In the genomic region with DNA sequence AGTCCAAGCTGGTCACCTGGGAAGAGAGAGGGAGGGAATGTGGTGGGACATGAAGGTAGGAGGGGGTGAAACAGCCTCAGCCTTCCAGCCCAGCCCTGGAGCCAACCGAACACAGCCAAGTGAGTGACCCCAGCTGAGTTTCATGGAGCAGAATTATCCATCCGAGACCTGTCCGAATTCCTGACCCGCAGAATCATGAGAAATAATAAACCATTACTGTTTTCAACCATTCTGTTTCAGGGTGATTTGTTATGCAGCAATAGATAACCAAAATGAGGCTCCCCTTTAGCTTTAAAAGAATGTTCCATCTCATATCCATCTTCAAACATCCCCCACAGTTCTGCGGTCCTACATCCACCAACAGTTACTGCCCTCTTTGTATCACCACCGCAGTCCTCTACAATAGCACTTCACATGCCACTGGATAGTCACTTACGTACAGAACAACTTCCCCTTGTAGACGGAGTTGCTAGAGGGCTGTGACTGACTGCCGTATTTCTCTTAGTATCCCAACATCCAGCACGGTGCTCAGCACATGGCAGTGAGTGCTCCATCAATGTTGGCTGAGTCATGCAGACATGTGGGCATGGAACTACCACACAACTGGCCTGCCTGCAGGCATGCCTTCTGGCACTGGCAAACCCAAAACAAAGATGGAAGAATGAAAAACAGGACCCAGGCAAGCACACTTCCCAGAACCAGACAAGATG, we compare ENCODE assay signal across 1 cellular context.
TF ChIP-seq lines count a peak whose summit lies in the region.

No MANE protein-coding gene starts in this region.

TF ChIP-seq in K562, 482 proteins besides CTCF, POLR2A, EP300 and RAD21 (continued from another document):
- TF ChIP-seq, protein P1, sequence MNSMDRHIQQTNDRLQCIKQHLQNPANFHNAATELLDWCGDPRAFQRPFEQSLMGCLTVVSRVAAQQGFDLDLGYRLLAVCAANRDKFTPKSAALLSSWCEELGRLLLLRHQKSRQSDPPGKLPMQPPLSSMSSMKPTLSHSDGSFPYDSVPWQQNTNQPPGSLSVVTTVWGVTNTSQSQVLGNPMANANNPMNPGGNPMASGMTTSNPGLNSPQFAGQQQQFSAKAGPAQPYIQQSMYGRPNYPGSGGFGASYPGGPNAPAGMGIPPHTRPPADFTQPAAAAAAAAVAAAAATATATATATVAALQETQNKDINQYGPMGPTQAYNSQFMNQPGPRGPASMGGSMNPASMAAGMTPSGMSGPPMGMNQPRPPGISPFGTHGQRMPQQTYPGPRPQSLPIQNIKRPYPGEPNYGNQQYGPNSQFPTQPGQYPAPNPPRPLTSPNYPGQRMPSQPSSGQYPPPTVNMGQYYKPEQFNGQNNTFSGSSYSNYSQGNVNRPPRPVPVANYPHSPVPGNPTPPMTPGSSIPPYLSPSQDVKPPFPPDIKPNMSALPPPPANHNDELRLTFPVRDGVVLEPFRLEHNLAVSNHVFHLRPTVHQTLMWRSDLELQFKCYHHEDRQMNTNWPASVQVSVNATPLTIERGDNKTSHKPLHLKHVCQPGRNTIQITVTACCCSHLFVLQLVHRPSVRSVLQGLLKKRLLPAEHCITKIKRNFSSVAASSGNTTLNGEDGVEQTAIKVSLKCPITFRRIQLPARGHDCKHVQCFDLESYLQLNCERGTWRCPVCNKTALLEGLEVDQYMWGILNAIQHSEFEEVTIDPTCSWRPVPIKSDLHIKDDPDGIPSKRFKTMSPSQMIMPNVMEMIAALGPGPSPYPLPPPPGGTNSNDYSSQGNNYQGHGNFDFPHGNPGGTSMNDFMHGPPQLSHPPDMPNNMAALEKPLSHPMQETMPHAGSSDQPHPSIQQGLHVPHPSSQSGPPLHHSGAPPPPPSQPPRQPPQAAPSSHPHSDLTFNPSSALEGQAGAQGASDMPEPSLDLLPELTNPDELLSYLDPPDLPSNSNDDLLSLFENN (IDR thresholded peaks at IDR 0.05; ENCODE audit: low read depth in 2 of 2, low read length in 2 of 2) = no peak
- TF ChIP-seq ZNF263 (CRISPR knock-in tag; IDR thresholded peaks at IDR 0.05; ENCODE audit: borderline replicate concordance) = peak; percentile 37; the same call in 1 of the 2 replicates
- TF ChIP-seq, protein P2, sequence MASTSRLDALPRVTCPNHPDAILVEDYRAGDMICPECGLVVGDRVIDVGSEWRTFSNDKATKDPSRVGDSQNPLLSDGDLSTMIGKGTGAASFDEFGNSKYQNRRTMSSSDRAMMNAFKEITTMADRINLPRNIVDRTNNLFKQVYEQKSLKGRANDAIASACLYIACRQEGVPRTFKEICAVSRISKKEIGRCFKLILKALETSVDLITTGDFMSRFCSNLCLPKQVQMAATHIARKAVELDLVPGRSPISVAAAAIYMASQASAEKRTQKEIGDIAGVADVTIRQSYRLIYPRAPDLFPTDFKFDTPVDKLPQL (IDR thresholded peaks at IDR 0.05; ENCODE audit: extremely low read depth, insufficient read length) = no peak
- TF ChIP-seq XRCC5 (IDR thresholded peaks at IDR 0.05; ENCODE audit: low read depth, low read length) = no peak
- TF ChIP-seq, protein P3, sequence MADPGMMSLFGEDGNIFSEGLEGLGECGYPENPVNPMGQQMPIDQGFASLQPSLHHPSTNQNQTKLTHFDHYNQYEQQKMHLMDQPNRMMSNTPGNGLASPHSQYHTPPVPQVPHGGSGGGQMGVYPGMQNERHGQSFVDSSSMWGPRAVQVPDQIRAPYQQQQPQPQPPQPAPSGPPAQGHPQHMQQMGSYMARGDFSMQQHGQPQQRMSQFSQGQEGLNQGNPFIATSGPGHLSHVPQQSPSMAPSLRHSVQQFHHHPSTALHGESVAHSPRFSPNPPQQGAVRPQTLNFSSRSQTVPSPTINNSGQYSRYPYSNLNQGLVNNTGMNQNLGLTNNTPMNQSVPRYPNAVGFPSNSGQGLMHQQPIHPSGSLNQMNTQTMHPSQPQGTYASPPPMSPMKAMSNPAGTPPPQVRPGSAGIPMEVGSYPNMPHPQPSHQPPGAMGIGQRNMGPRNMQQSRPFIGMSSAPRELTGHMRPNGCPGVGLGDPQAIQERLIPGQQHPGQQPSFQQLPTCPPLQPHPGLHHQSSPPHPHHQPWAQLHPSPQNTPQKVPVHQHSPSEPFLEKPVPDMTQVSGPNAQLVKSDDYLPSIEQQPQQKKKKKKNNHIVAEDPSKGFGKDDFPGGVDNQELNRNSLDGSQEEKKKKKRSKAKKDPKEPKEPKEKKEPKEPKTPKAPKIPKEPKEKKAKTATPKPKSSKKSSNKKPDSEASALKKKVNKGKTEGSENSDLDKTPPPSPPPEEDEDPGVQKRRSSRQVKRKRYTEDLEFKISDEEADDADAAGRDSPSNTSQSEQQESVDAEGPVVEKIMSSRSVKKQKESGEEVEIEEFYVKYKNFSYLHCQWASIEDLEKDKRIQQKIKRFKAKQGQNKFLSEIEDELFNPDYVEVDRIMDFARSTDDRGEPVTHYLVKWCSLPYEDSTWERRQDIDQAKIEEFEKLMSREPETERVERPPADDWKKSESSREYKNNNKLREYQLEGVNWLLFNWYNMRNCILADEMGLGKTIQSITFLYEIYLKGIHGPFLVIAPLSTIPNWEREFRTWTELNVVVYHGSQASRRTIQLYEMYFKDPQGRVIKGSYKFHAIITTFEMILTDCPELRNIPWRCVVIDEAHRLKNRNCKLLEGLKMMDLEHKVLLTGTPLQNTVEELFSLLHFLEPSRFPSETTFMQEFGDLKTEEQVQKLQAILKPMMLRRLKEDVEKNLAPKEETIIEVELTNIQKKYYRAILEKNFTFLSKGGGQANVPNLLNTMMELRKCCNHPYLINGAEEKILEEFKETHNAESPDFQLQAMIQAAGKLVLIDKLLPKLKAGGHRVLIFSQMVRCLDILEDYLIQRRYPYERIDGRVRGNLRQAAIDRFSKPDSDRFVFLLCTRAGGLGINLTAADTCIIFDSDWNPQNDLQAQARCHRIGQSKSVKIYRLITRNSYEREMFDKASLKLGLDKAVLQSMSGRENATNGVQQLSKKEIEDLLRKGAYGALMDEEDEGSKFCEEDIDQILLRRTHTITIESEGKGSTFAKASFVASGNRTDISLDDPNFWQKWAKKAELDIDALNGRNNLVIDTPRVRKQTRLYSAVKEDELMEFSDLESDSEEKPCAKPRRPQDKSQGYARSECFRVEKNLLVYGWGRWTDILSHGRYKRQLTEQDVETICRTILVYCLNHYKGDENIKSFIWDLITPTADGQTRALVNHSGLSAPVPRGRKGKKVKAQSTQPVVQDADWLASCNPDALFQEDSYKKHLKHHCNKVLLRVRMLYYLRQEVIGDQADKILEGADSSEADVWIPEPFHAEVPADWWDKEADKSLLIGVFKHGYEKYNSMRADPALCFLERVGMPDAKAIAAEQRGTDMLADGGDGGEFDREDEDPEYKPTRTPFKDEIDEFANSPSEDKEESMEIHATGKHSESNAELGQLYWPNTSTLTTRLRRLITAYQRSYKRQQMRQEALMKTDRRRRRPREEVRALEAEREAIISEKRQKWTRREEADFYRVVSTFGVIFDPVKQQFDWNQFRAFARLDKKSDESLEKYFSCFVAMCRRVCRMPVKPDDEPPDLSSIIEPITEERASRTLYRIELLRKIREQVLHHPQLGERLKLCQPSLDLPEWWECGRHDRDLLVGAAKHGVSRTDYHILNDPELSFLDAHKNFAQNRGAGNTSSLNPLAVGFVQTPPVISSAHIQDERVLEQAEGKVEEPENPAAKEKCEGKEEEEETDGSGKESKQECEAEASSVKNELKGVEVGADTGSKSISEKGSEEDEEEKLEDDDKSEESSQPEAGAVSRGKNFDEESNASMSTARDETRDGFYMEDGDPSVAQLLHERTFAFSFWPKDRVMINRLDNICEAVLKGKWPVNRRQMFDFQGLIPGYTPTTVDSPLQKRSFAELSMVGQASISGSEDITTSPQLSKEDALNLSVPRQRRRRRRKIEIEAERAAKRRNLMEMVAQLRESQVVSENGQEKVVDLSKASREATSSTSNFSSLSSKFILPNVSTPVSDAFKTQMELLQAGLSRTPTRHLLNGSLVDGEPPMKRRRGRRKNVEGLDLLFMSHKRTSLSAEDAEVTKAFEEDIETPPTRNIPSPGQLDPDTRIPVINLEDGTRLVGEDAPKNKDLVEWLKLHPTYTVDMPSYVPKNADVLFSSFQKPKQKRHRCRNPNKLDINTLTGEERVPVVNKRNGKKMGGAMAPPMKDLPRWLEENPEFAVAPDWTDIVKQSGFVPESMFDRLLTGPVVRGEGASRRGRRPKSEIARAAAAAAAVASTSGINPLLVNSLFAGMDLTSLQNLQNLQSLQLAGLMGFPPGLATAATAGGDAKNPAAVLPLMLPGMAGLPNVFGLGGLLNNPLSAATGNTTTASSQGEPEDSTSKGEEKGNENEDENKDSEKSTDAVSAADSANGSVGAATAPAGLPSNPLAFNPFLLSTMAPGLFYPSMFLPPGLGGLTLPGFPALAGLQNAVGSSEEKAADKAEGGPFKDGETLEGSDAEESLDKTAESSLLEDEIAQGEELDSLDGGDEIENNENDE (IDR thresholded peaks at IDR 0.05; ENCODE audit: low read depth, low read length) = peak; percentile 94
